In genomic region chr7:137909042-137909441, GRCh38 we compare ENCODE assay signal across 20 cellular contexts.
DNase-seq lines count a peak whose midpoint lies in the region; ATAC-seq, FAIRE-seq and TF ChIP-seq lines count a peak whose summit lies in the region.
"Had no signal": no experiment of that assay in that cellular context is flagged by ENCODE, and none has a peak within 500 bp of the region (broad histone marks: within the 10 kb centered on the region; RNA-seq: fewer than 3 reads in every experiment).

No MANE protein-coding gene starts in this region.

- TF ChIP-seq CTCF in endothelial cell (IDR thresholded peaks at IDR 0.05; ENCODE audit: unreplicated experiment) (no peak), right atrium auricular region (IDR thresholded peaks at IDR 0.05) (no peak), stomach (IDR thresholded peaks at IDR 0.05) (no peak)

- H3K4me1 ChIP-seq in right atrium auricular region (peaks cover 0 to 13% of the 10 kb centered on the region in 2 donors), stomach (peaks cover 0 to 30% (median 14%) of the 10 kb centered on the region in 4 donors)
- H3K4me1 ChIP-seq: gastrocnemius medialis, SJSA1 had no signal

- no peaks in the 10 kb centered on the region for H3K9me3 ChIP-seq in right atrium auricular region
- H3K9me3 ChIP-seq in stomach, result no peaks in the 10 kb centered on the region
- H3K9me3 ChIP-seq: gastrocnemius medialis, SJSA1 had no signal

- ATAC-seq in HG03565 (IDR thresholded peaks at IDR 0.05; ENCODE audit: unreplicated experiment), result no peak
- ATAC-seq: gastrocnemius medialis had no signal

- H3K27ac ChIP-seq in right atrium auricular region (peak overlapping the region; percentile 53 to 65), stomach (peak overlapping the region in 4 of 5 donors; percentile 31 to 60 (median 37))
- H3K27ac ChIP-seq: gastrocnemius medialis, HL-60, KMS-11, SJSA1 had no signal

- no peak overlapping the region for H3K4me3 ChIP-seq in right atrium auricular region
- H3K4me3 ChIP-seq in stomach, result no peak overlapping the region
- H3K4me3 ChIP-seq: gastrocnemius medialis, SJSA1 had no signal

- TF ChIP-seq POLR2A in stomach (IDR thresholded peaks at IDR 0.05), result no peak

- peaks cover 71% of the 10 kb centered on the region for H3K36me3 ChIP-seq in right atrium auricular region
- peaks cover 29 to 100% (median 99%) of the 10 kb centered on the region in 4 donors for H3K36me3 ChIP-seq in stomach

- peaks cover 50% of the 10 kb centered on the region for H3K36me3 Mint-ChIP-seq in endothelial cell (ENCODE audit: low read depth, unreplicated experiment)

- no peak overlapping the region for H3K27ac Mint-ChIP-seq in endothelial cell (ENCODE audit: unreplicated experiment)
- H3K27ac Mint-ChIP-seq: activated CD4-positive, alpha-beta memory T cell treated with anti-CD3 and anti-CD28 coated beads for 36 hours; activated T-helper 1 cell treated with anti-CD3 and anti-CD28 coated beads, Interleukin-12 subunit alpha, Interleukin-12 subunit beta, Interleukin-2, Interleukin-4 antibody, amounts not matched to agents 30 ng/mL and 10 ng/mL and 1 ng/mL, durations not matched to agents 14 hours and 24 hours and 36 hours had no signal

- no peaks in the 10 kb centered on the region for H3K9me3 Mint-ChIP-seq in endothelial cell (ENCODE audit: unreplicated experiment)
- H3K9me3 Mint-ChIP-seq: activated CD4-positive, alpha-beta memory T cell treated with anti-CD3 and anti-CD28 coated beads for 36 hours; activated T-helper 1 cell treated with anti-CD3 and anti-CD28 coated beads, Interleukin-12 subunit alpha, Interleukin-12 subunit beta, Interleukin-2, Interleukin-4 antibody, amounts not matched to agents 30 ng/mL and 10 ng/mL and 1 ng/mL, durations not matched to agents 14 hours and 24 hours and 36 hours had no signal

- WGBS in stomach, 5 donors, result 79 to 88% (median 85%) methylated on average over 11 of the region's 11 CpGs

- no peaks in the 10 kb centered on the region for H3K27me3 ChIP-seq in right atrium auricular region
- H3K27me3 ChIP-seq in stomach, result no peaks in the 10 kb centered on the region
- H3K27me3 ChIP-seq: gastrocnemius medialis, SJSA1 had no signal

- no peaks in the 10 kb centered on the region for H3K4me1 Mint-ChIP-seq in endothelial cell (ENCODE audit: unreplicated experiment)

- DNase-seq in EH (ENCODE audit: low read depth) (peak; percentile 27), endothelial cell (ENCODE audit: low spot score) (no peak), right atrium auricular region (ENCODE audit: low spot score) (peak; percentile 76), stomach (no peak), NCI-H1694 (lab: John Stamatoyannopoulos, UW) (no peak), frontal cortex (ENCODE audit: low spot score in 2 of 2) (no peak)
- DNase-seq in activated effector memory CD4-positive, alpha-beta T cell treated with Interleukin-2 at 50 U/mL for 16 hours, result no peak
- DNase-seq: activated CD4-positive, alpha-beta memory T cell treated with anti-CD3 and anti-CD28 coated beads for 36 hours; Calu3; gastrocnemius medialis; GDM1; mesendoderm; NCI-H1105; NCI-H2227 treated with DMSO at 0.1 percent for 48 hours; occipital lobe had no signal

- TF ChIP-seq EP300 in stomach (IDR thresholded peaks at IDR 0.05), result peak; percentile 18

- FAIRE-seq in frontal cortex (lab: Jason Lieb, UNC), result no peak

- peak overlapping the region; percentile 7 for H3K4me3 Mint-ChIP-seq in endothelial cell (ENCODE audit: unreplicated experiment)
- H3K4me3 Mint-ChIP-seq: activated CD4-positive, alpha-beta memory T cell treated with anti-CD3 and anti-CD28 coated beads for 36 hours; activated T-helper 1 cell treated with anti-CD3 and anti-CD28 coated beads, Interleukin-12 subunit alpha, Interleukin-12 subunit beta, Interleukin-2, Interleukin-4 antibody, amounts not matched to agents 30 ng/mL and 10 ng/mL and 1 ng/mL, durations not matched to agents 14 hours and 24 hours and 36 hours had no signal

- intact Hi-C loops in stomach (cut with DNase I; ENCODE audit: low total_unique reads), result no loop called here

- H3K27me3 Mint-ChIP-seq in endothelial cell (ENCODE audit: unreplicated experiment), result no peaks in the 10 kb centered on the region
- H3K27me3 Mint-ChIP-seq: activated CD4-positive, alpha-beta memory T cell treated with anti-CD3 and anti-CD28 coated beads for 36 hours had no signal

Comparison
In these comparisons a context has a peak if more than half of its experiments do, and no peak if none do; other contexts are left out.
1. DNase-seq: peak in EH (single experiment) and right atrium auricular region (single experiment); none in endothelial cell (single experiment), stomach (single experiment), activated effector memory CD4-positive, alpha-beta T cell treated with Interleukin-2 at 50 U/mL for 16 hours (single experiment), NCI-H1694 (single experiment) and frontal cortex (0 of 2).